In the genomic region with DNA sequence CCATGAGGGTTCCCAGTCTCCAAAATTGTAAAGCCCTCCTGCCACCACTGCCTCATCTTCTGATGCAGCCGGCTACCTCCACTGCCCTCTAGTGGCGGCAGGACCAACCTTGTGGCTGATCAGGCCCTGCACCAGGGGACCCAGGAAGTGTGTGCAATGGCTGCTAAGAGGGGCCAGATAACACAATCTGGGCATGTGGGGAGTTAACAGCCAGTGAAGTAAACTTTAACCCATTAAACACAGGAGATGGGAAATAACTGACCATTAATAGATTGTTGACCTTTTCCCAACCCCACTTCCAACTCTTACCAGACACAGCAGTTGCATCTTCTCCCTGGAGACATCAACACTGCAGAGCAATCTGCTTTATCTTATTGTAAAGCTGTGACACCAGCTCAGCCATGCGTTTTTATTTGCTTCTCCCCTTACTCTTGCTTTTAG, we compare ENCODE assay signal across 2 cellular contexts.
TF ChIP-seq lines count a peak whose summit lies in the region.

No MANE protein-coding gene starts in this region.

TF ChIP-seq in K562, 482 proteins besides CTCF, POLR2A, EP300 and RAD21:
- TF ChIP-seq, protein P1, sequence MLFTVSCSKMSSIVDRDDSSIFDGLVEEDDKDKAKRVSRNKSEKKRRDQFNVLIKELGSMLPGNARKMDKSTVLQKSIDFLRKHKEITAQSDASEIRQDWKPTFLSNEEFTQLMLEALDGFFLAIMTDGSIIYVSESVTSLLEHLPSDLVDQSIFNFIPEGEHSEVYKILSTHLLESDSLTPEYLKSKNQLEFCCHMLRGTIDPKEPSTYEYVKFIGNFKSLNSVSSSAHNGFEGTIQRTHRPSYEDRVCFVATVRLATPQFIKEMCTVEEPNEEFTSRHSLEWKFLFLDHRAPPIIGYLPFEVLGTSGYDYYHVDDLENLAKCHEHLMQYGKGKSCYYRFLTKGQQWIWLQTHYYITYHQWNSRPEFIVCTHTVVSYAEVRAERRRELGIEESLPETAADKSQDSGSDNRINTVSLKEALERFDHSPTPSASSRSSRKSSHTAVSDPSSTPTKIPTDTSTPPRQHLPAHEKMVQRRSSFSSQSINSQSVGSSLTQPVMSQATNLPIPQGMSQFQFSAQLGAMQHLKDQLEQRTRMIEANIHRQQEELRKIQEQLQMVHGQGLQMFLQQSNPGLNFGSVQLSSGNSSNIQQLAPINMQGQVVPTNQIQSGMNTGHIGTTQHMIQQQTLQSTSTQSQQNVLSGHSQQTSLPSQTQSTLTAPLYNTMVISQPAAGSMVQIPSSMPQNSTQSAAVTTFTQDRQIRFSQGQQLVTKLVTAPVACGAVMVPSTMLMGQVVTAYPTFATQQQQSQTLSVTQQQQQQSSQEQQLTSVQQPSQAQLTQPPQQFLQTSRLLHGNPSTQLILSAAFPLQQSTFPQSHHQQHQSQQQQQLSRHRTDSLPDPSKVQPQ (CRISPR knock-in tag; IDR thresholded peaks at IDR 0.05; ENCODE audit: borderline replicate concordance): no peak
- TF ChIP-seq ELF1 (tag; IDR thresholded peaks at IDR 0.05) (peak; percentile 38; the same call in 1 of the 2 replicates), SMC3 (conservative IDR thresholded peaks at IDR 0.05; ENCODE audit: insufficient read depth, low read depth, low read length) (peak; percentile 56), ZNF76 (CRISPR knock-in tag; IDR thresholded peaks at IDR 0.05; ENCODE audit: borderline replicate concordance) (no peak), ETV1 (tag; conservative IDR thresholded peaks at IDR 0.05; ENCODE audit: low read depth) (0 out of 2 replicates have a peak, but pooled peaks have one; percentile 20), MYC (IDR thresholded peaks at IDR 0.05; ENCODE audit: low read depth, low read length) (no peak), MYC (CRISPR knock-in tag; IDR thresholded peaks at IDR 0.05; ENCODE audit: borderline replicate concordance, low read depth) (no peak), C11orf30 (IDR thresholded peaks at IDR 0.05; ENCODE audit: low read depth) (no peak), GATA2 (CRISPR knock-in tag; IDR thresholded peaks at IDR 0.05) (no peak), NFYB (IDR thresholded peaks at IDR 0.05; ENCODE audit: extremely low read depth, insufficient read length) (no peak)

TF ChIP-seq in HepG2, 621 proteins besides CTCF, POLR2A, EP300 and RAD21 (continued from another document):
- TF ChIP-seq, protein P2, sequence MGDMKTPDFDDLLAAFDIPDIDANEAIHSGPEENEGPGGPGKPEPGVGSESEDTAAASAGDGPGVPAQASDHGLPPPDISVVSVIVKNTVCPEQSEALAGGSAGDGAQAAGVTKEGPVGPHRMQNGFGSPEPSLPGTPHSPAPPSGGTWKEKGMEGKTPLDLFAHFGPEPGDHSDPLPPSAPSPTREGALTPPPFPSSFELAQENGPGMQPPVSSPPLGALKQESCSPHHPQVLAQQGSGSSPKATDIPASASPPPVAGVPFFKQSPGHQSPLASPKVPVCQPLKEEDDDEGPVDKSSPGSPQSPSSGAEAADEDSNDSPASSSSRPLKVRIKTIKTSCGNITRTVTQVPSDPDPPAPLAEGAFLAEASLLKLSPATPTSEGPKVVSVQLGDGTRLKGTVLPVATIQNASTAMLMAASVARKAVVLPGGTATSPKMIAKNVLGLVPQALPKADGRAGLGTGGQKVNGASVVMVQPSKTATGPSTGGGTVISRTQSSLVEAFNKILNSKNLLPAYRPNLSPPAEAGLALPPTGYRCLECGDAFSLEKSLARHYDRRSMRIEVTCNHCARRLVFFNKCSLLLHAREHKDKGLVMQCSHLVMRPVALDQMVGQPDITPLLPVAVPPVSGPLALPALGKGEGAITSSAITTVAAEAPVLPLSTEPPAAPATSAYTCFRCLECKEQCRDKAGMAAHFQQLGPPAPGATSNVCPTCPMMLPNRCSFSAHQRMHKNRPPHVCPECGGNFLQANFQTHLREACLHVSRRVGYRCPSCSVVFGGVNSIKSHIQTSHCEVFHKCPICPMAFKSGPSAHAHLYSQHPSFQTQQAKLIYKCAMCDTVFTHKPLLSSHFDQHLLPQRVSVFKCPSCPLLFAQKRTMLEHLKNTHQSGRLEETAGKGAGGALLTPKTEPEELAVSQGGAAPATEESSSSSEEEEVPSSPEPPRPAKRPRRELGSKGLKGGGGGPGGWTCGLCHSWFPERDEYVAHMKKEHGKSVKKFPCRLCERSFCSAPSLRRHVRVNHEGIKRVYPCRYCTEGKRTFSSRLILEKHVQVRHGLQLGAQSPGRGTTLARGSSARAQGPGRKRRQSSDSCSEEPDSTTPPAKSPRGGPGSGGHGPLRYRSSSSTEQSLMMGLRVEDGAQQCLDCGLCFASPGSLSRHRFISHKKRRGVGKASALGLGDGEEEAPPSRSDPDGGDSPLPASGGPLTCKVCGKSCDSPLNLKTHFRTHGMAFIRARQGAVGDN (CRISPR knock-in tag; IDR thresholded peaks at IDR 0.05): peak; percentile 53
- 0 out of 2 replicates have a peak, but pooled peaks have one; percentile 26 for TF ChIP-seq SAP130 (CRISPR knock-in tag; IDR thresholded peaks at IDR 0.05; ENCODE audit: low read depth)
- TF ChIP-seq XRCC5 (optimal IDR thresholded peaks at IDR 0.05; ENCODE audit: low read length): peak; percentile 62
- TF ChIP-seq RBM22 (optimal IDR thresholded peaks at IDR 0.05; ENCODE audit: low read length): peak; percentile 97
- TF ChIP-seq RBFOX2 (IDR thresholded peaks at IDR 0.05; ENCODE audit: low read depth, low read length): peak; percentile 7; the same call in 1 of the 2 replicates
- no peak for TF ChIP-seq HMG20A (CRISPR knock-in tag; IDR thresholded peaks at IDR 0.05; ENCODE audit: borderline replicate concordance)
- TF ChIP-seq, protein P3, sequence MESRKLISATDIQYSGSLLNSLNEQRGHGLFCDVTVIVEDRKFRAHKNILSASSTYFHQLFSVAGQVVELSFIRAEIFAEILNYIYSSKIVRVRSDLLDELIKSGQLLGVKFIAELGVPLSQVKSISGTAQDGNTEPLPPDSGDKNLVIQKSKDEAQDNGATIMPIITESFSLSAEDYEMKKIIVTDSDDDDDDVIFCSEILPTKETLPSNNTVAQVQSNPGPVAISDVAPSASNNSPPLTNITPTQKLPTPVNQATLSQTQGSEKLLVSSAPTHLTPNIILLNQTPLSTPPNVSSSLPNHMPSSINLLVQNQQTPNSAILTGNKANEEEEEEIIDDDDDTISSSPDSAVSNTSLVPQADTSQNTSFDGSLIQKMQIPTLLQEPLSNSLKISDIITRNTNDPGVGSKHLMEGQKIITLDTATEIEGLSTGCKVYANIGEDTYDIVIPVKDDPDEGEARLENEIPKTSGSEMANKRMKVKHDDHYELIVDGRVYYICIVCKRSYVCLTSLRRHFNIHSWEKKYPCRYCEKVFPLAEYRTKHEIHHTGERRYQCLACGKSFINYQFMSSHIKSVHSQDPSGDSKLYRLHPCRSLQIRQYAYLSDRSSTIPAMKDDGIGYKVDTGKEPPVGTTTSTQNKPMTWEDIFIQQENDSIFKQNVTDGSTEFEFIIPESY (CRISPR knock-in tag; IDR thresholded peaks at IDR 0.05): peak; percentile 70
- TF ChIP-seq STAG1 (CRISPR knock-in tag; IDR thresholded peaks at IDR 0.05): peak; percentile 59
- TF ChIP-seq DMAP1 (CRISPR knock-in tag; IDR thresholded peaks at IDR 0.05): no peak
TF ChIP-seq in HepG2: peak in this region for 12.
